14 cellular contexts compared by ENCODE assay signal in genomic region chr18:48973731-48974130, GRCh38. TPM values are rescaled to one million over a fixed set of nuclear protein-coding genes. Genes with fewer than 3 reads are reported as not detected.
DNase-seq lines count a peak whose midpoint lies in the region; ATAC-seq and TF ChIP-seq lines count a peak whose summit lies in the region.
"Had no signal": no experiment of that assay in that cellular context is flagged by ENCODE, and none has a peak within 500 bp of the region (broad histone marks: within the 10 kb centered on the region; RNA-seq: fewer than 3 reads in every experiment).

No MANE protein-coding gene starts in this region.

- H3K79me2 ChIP-seq in hepatocyte (no peaks in the 10 kb centered on the region), parathyroid adenoma (no peaks in the 10 kb centered on the region)

- H2AFZ ChIP-seq in hepatocyte: no peak overlapping the region
- peak overlapping the region; percentile 86 for H2AFZ ChIP-seq in parathyroid adenoma

- H3K27me3 ChIP-seq in hepatocyte: no peaks in the 10 kb centered on the region
- no peaks in the 10 kb centered on the region for H3K27me3 ChIP-seq in parathyroid adenoma (ENCODE audit: control insufficient read depth, insufficient read depth, low read length)
- H3K27me3 ChIP-seq: MG63 had no signal

- no peaks in the 10 kb centered on the region for H4K20me1 ChIP-seq in hepatocyte (ENCODE audit: insufficient read depth, poor library complexity, severe bottlenecking)

- DNase-seq in ELF-1 (ENCODE audit: low read depth, low spot score) (peak; percentile 48), OCI-M1 (lab: John Stamatoyannopoulos, UW) (peak; percentile 20), hepatocyte (ENCODE audit: low spot score) (peak; percentile 77), islet precursor cell (no peak)
- no peak for DNase-seq in activated CD4-positive, alpha-beta T cell treated with anti-CD3 and anti-CD28 coated beads for 1 hour
- no peak for DNase-seq in activated CD4-positive, alpha-beta T cell treated with anti-CD3 and anti-CD28 coated beads, Interleukin-2, amount 50 U/mL, for 4 hours
- DNase-seq: activated CD4-positive, alpha-beta T cell treated with anti-CD3 and anti-CD28 coated beads for 36 hours; activated naive CD8-positive, alpha-beta T cell treated with anti-CD3 and anti-CD28 coated beads, Interleukin-2, amount 50 U/mL, for 24 hours; activated T-cell treated with anti-CD3 and anti-CD28 coated beads, Interleukin-2, amount 50 U/mL, for 1 hour; MG63; NCI-H446 treated with DMSO at 0.1 percent for 48 hours had no signal

- H3K9me2 ChIP-seq in hepatocyte (replicated peaks; ENCODE audit: insufficient read depth): no peaks in the 10 kb centered on the region

- no peak overlapping the region for H3K9ac ChIP-seq in parathyroid adenoma

- H3K27ac ChIP-seq in hepatocyte (peak overlapping the region; percentile 100), parathyroid adenoma (peak overlapping the region; percentile 98)

- TF ChIP-seq CTCF in hepatocyte (IDR thresholded peaks at IDR 0.05; ENCODE audit: poor library complexity) (no peak), parathyroid adenoma (IDR thresholded peaks at IDR 0.05) (no peak)

- H3K4me1 ChIP-seq in hepatocyte (ENCODE audit: insufficient read depth) (peaks cover 24% of the 10 kb centered on the region), parathyroid adenoma (peaks cover 18% of the 10 kb centered on the region)

- H3K9me3 ChIP-seq in hepatocyte (ENCODE audit: low read depth) (no peaks in the 10 kb centered on the region), parathyroid adenoma (ENCODE audit: control insufficient read depth, low read length) (no peaks in the 10 kb centered on the region)
- H3K9me3 ChIP-seq: esophagus muscularis mucosa, MG63 had no signal

- H3K4me3 ChIP-seq in hepatocyte: no peak overlapping the region
- no peak overlapping the region for H3K4me3 ChIP-seq in parathyroid adenoma (ENCODE audit: low read depth, low read length)
- H3K4me3 ChIP-seq: esophagus muscularis mucosa, MG63 had no signal

- H3K4me2 ChIP-seq in hepatocyte (peak overlapping the region; percentile 99), parathyroid adenoma (ENCODE audit: low read length) (no peak overlapping the region)

- no peaks in the 10 kb centered on the region for H3K36me3 ChIP-seq in hepatocyte (replicated peaks; ENCODE audit: insufficient read depth, low read depth)
- H3K36me3 ChIP-seq in parathyroid adenoma (ENCODE audit: control insufficient read depth, insufficient read depth, low read length): no peaks in the 10 kb centered on the region
- H3K36me3 ChIP-seq: esophagus muscularis mucosa, MG63 had no signal

- WGBS in hepatocyte (ENCODE audit: low lambda C conversion rate, missing lambda C conversion rate): 29% methylated on average over 3 of the region's 3 CpGs

- ATAC-seq in HG02973 (IDR thresholded peaks at IDR 0.05; ENCODE audit: unreplicated experiment): no peak
- ATAC-seq: activated CD4-positive, alpha-beta T cell treated with anti-CD3 and anti-CD28 coated beads for 36 hours; activated naive CD8-positive, alpha-beta T cell treated with anti-CD3 and anti-CD28 coated beads, Interleukin-2, amount 50 U/mL, for 24 hours had no signal

RNA-seq across cellular contexts. Expression of gene SMAD7, which starts 23.0 kb away (rescaled TPM):
- 66.2 and 71.1 TPM in 2 replicates for total RNA-seq in hepatocyte
- 61.5 and 65.4 TPM in 2 replicates for polyA plus RNA-seq in hepatocyte

Comparison
In these comparisons a context has a peak if more than half of its experiments do, and no peak if none do; other contexts are left out.
1. DNase-seq: peak in ELF-1 (single experiment), OCI-M1 (single experiment) and hepatocyte (single experiment); none in activated CD4-positive, alpha-beta T cell treated with anti-CD3 and anti-CD28 coated beads for 1 hour (single experiment), activated CD4-positive, alpha-beta T cell treated with anti-CD3 and anti-CD28 coated beads, Interleukin-2, amount 50 U/mL, for 4 hours (0 of 2) and islet precursor cell (single experiment).